In the genomic region with DNA sequence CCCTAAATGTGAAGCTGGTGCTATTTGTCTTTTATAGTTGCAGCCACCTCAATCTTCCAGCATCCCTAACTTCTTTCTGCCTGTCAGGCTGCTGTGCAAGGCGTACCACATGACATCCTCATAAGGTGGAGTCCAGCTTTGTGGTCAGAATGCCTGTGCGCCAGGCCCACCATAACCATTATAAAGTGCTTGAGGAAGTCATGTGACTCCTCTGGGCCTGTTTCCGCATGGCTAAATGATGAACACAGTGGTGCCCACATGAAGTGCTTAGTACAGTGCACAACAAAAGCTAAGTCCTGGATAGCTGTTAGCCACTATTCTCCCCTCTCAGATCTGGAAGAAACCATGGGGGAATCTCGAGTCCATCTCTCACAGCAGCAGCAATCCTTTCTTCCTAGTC, we compare ENCODE assay signal across 1 cellular context.
TF ChIP-seq lines count a peak whose summit lies in the region.

No MANE protein-coding gene starts in this region.

TF ChIP-seq in GM23338, 12 proteins besides CTCF, POLR2A, EP300 and RAD21 (continued from another document):
- TF ChIP-seq, protein P1, sequence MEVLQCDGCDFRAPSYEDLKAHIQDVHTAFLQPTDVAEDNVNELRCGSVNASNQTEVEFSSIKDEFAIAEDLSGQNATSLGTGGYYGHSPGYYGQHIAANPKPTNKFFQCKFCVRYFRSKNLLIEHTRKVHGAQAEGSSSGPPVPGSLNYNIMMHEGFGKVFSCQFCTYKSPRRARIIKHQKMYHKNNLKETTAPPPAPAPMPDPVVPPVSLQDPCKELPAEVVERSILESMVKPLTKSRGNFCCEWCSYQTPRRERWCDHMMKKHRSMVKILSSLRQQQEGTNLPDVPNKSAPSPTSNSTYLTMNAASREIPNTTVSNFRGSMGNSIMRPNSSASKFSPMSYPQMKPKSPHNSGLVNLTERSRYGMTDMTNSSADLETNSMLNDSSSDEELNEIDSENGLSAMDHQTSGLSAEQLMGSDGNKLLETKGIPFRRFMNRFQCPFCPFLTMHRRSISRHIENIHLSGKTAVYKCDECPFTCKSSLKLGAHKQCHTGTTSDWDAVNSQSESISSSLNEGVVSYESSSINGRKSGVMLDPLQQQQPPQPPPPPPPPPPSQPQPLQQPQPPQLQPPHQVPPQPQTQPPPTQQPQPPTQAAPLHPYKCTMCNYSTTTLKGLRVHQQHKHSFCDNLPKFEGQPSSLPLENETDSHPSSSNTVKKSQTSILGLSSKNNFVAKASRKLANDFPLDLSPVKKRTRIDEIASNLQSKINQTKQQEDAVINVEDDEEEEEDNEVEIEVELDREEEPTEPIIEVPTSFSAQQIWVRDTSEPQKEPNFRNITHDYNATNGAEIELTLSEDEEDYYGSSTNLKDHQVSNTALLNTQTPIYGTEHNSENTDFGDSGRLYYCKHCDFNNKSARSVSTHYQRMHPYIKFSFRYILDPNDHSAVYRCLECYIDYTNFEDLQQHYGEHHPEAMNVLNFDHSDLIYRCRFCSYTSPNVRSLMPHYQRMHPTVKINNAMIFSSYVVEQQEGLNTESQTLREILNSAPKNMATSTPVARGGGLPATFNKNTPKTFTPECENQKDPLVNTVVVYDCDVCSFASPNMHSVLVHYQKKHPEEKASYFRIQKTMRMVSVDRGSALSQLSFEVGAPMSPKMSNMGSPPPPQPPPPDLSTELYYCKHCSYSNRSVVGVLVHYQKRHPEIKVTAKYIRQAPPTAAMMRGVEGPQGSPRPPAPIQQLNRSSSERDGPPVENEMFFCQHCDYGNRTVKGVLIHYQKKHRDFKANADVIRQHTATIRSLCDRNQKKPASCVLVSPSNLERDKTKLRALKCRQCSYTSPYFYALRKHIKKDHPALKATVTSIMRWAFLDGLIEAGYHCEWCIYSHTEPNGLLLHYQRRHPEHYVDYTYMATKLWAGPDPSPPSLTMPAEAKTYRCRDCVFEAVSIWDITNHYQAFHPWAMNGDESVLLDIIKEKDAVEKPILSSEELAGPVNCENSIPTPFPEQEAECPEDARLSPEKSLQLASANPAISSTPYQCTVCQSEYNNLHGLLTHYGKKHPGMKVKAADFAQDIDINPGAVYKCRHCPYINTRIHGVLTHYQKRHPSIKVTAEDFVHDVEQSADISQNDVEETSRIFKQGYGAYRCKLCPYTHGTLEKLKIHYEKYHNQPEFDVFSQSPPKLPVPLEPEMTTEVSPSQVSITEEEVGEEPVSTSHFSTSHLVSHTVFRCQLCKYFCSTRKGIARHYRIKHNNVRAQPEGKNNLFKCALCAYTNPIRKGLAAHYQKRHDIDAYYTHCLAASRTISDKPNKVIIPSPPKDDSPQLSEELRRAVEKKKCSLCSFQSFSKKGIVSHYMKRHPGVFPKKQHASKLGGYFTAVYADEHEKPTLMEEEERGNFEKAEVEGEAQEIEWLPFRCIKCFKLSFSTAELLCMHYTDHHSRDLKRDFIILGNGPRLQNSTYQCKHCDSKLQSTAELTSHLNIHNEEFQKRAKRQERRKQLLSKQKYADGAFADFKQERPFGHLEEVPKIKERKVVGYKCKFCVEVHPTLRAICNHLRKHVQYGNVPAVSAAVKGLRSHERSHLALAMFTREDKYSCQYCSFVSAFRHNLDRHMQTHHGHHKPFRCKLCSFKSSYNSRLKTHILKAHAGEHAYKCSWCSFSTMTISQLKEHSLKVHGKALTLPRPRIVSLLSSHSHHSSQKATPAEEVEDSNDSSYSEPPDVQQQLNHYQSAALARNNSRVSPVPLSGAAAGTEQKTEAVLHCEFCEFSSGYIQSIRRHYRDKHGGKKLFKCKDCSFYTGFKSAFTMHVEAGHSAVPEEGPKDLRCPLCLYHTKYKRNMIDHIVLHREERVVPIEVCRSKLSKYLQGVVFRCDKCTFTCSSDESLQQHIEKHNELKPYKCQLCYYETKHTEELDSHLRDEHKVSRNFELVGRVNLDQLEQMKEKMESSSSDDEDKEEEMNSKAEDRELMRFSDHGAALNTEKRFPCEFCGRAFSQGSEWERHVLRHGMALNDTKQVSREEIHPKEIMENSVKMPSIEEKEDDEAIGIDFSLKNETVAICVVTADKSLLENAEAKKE (CRISPR knock-in tag; IDR thresholded peaks at IDR 0.05): no peak
- TF ChIP-seq, protein P2, sequence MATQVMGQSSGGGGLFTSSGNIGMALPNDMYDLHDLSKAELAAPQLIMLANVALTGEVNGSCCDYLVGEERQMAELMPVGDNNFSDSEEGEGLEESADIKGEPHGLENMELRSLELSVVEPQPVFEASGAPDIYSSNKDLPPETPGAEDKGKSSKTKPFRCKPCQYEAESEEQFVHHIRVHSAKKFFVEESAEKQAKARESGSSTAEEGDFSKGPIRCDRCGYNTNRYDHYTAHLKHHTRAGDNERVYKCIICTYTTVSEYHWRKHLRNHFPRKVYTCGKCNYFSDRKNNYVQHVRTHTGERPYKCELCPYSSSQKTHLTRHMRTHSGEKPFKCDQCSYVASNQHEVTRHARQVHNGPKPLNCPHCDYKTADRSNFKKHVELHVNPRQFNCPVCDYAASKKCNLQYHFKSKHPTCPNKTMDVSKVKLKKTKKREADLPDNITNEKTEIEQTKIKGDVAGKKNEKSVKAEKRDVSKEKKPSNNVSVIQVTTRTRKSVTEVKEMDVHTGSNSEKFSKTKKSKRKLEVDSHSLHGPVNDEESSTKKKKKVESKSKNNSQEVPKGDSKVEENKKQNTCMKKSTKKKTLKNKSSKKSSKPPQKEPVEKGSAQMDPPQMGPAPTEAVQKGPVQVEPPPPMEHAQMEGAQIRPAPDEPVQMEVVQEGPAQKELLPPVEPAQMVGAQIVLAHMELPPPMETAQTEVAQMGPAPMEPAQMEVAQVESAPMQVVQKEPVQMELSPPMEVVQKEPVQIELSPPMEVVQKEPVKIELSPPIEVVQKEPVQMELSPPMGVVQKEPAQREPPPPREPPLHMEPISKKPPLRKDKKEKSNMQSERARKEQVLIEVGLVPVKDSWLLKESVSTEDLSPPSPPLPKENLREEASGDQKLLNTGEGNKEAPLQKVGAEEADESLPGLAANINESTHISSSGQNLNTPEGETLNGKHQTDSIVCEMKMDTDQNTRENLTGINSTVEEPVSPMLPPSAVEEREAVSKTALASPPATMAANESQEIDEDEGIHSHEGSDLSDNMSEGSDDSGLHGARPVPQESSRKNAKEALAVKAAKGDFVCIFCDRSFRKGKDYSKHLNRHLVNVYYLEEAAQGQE (IDR thresholded peaks at IDR 0.05; ENCODE audit: unreplicated experiment): no peak
- TF ChIP-seq STAT1 (IDR thresholded peaks at IDR 0.05; ENCODE audit: unreplicated experiment) (no peak), EZH2phosphoT487 (IDR thresholded peaks at IDR 0.05; ENCODE audit: unreplicated experiment) (no peak), EZH2 (IDR thresholded peaks at IDR 0.05; ENCODE audit: low read depth, unreplicated experiment) (no peak)
TF ChIP-seq in GM23338: peak in this region for 0.
